Comparison of ENCODE assay signal across 8 cellular contexts in genomic region chr10:73167557-73168485, GRCh38. TPM values are rescaled to one million over a fixed set of nuclear protein-coding genes. Genes with fewer than 3 reads are reported as not detected.
DNase-seq lines count a peak whose midpoint lies in the region; FAIRE-seq and TF ChIP-seq lines count a peak whose summit lies in the region.

Gene ECD (minus strand): TSS chr10:73168008. CDS start chr10:73163937, 4,071 bp downstream.
Gene FAM149B1 (plus strand): TSS chr10:73168119. CDS start chr10:73168340, 221 bp downstream.

- H3K4me1 Mint-ChIP-seq in nephron, result peaks cover 25% of the 10 kb centered on the region
- peaks cover 41% of the 10 kb centered on the region for H3K4me1 Mint-ChIP-seq in stimulated activated naive CD8-positive, alpha-beta T cell treated with anti-CD3 and anti-CD28 coated beads, Interleukin-15, Interleukin-2, amounts not matched to agents 100 ng/mL and 50 ng/mL, for 24 hours (ENCODE audit: low read depth)

- H3K79me2 ChIP-seq in Loucy (ENCODE audit: insufficient read depth, low read length), result peaks cover 56% of the 10 kb centered on the region

- peaks cover 37% of the 10 kb centered on the region for H3K36me3 Mint-ChIP-seq in nephron (ENCODE audit: low read depth)
- H3K36me3 Mint-ChIP-seq in stimulated activated naive CD8-positive, alpha-beta T cell treated with anti-CD3 and anti-CD28 coated beads, Interleukin-15, Interleukin-2, amounts not matched to agents 100 ng/mL and 50 ng/mL, for 24 hours (ENCODE audit: low read depth), result peaks cover 35% of the 10 kb centered on the region

- H3K4me1 ChIP-seq in Loucy (ENCODE audit: insufficient read depth, low read length, poor library complexity, severe bottlenecking), result peaks cover 33% of the 10 kb centered on the region

- no peaks in the 10 kb centered on the region for H3K36me3 ChIP-seq in Loucy (ENCODE audit: insufficient read depth, low read length)

- TF ChIP-seq CTCF in Loucy (conservative IDR thresholded peaks at IDR 0.05; ENCODE audit: low read length) (0 out of 2 replicates have a peak, but pooled peaks have one; percentile 11), fibroblast of the aortic adventitia (IDR thresholded peaks at IDR 0.05; ENCODE audit: insufficient read depth, low read length) (no peak), nephron (IDR thresholded peaks at IDR 0.05; ENCODE audit: unreplicated experiment in 3 of 3) (no peak)

- peak within 1 kb of the TSS; percentile 96 for H3K4me3 ChIP-seq in Loucy (ENCODE audit: low read length, poor library complexity, severe bottlenecking)
- peak within 1 kb of the TSS; percentile 71 for H3K4me3 ChIP-seq in fibroblast of the aortic adventitia (ENCODE audit: low read depth, low read length)

- H2AFZ ChIP-seq in Loucy (ENCODE audit: low read length), result peak within 1 kb of the TSS; percentile 90

- H3K27me3 Mint-ChIP-seq in nephron (ENCODE audit: low read depth), result no peaks in the 10 kb centered on the region
- no peaks in the 10 kb centered on the region for H3K27me3 Mint-ChIP-seq in stimulated activated naive CD8-positive, alpha-beta T cell treated with anti-CD3 and anti-CD28 coated beads, Interleukin-15, Interleukin-2, amounts not matched to agents 100 ng/mL and 50 ng/mL, for 24 hours

- H3K9me2 ChIP-seq in Loucy (replicated peaks; ENCODE audit: low read depth, low read length), result no peaks in the 10 kb centered on the region

- H3K27me3 ChIP-seq in Loucy (ENCODE audit: insufficient read depth, low read length, poor library complexity, severe bottlenecking), result no peaks in the 10 kb centered on the region

- H3K4me2 ChIP-seq in Loucy (ENCODE audit: low read depth, low read length, poor library complexity, severe bottlenecking), result peak within 1 kb of the TSS; percentile 100

- FAIRE-seq in H54 (lab: Jason Lieb, UNC), result peak; percentile 99

- no peaks in the 10 kb centered on the region for H3K9me3 ChIP-seq in Loucy (ENCODE audit: insufficient read depth, low read depth, low read length)

- peaks cover 17% of the 10 kb centered on the region for H4K20me1 ChIP-seq in Loucy (ENCODE audit: insufficient read depth, low read length, poor library complexity, severe bottlenecking)

- TF ChIP-seq POLR2A in H54 (IDR thresholded peaks at IDR 0.05; ENCODE audit: low read depth, low read length), result peak; percentile 90

- H3F3A ChIP-seq in Loucy (ENCODE audit: low read depth), result peaks cover 3% of the 10 kb centered on the region; the same call in 1 of the 2 replicates

- peak within 1 kb of the TSS; percentile 97 to 99 (median 98) for H3K27ac Mint-ChIP-seq in nephron
- peak within 1 kb of the TSS; percentile 99 for H3K27ac Mint-ChIP-seq in stimulated activated naive CD8-positive, alpha-beta T cell treated with anti-CD3 and anti-CD28 coated beads, Interleukin-15, Interleukin-2, amounts not matched to agents 100 ng/mL and 50 ng/mL, for 24 hours

- H3K9me3 Mint-ChIP-seq in nephron, result no peaks in the 10 kb centered on the region
- no peaks in the 10 kb centered on the region for H3K9me3 Mint-ChIP-seq in stimulated activated naive CD8-positive, alpha-beta T cell treated with anti-CD3 and anti-CD28 coated beads, Interleukin-15, Interleukin-2, amounts not matched to agents 100 ng/mL and 50 ng/mL, for 24 hours

- H3K9ac ChIP-seq in Loucy (ENCODE audit: low read depth, low read length, poor library complexity, severe bottlenecking), result peak within 1 kb of the TSS; percentile 88

- peak within 1 kb of the TSS; percentile 98 to 99 (median 99) for H3K4me3 Mint-ChIP-seq in nephron
- peak within 1 kb of the TSS; percentile 99 for H3K4me3 Mint-ChIP-seq in stimulated activated naive CD8-positive, alpha-beta T cell treated with anti-CD3 and anti-CD28 coated beads, Interleukin-15, Interleukin-2, amounts not matched to agents 100 ng/mL and 50 ng/mL, for 24 hours

- DNase-seq in ELR (ENCODE audit: low read depth), result peak; percentile 97
- peak; percentile 84 for DNase-seq in H54 (ENCODE audit: insufficient read length, low spot score)
- peak; percentile 62 for DNase-seq in SHP77 treated with DMSO at 0.1 percent for 48 hours (lab: John Stamatoyannopoulos, UW)
- peak; percentile 97 for DNase-seq in activated effector memory CD4-positive, alpha-beta T cell treated with anti-CD3 and anti-CD28 coated beads, Interleukin-2, amount 50 U/mL, for 16 hours
- DNase-seq in fibroblast of the aortic adventitia (ENCODE audit: low read depth), result peak; percentile 93

RNA-seq across cellular contexts. Expression of gene ECD, which starts in this region (rescaled TPM):
- 24.0 and 33.3 TPM in 2 replicates for total RNA-seq in fibroblast of the aortic adventitia (ENCODE audit: low replicate concordance)

RNA-seq across cellular contexts. Expression of gene FAM149B1, which starts in this region (rescaled TPM):
- total RNA-seq in fibroblast of the aortic adventitia (ENCODE audit: low replicate concordance), result 30.8 and 47.5 TPM in 2 replicates

Comparison
In these comparisons a context has a peak if more than half of its experiments do, and no peak if none do; other contexts are left out.
1. Peak in every context shown above with its lines: DNase-seq and H3K4me3 ChIP-seq.